Comparison of ENCODE assay signal across 12 cellular contexts in genomic region chr12:86230516-86231146, GRCh38. TPM values are rescaled to one million over a fixed set of nuclear protein-coding genes. Genes with fewer than 3 reads are reported as not detected.
A peak's percentile ranks its signal among the peaks of the same experiment; 100 is the strongest.
DNase-seq lines count a peak whose midpoint lies in the region; ATAC-seq and TF ChIP-seq lines count a peak whose summit lies in the region.
"Had no signal": no experiment of that assay in that cellular context is flagged by ENCODE, and none has a peak within 500 bp of the region (broad histone marks: within the 10 kb centered on the region; RNA-seq: fewer than 3 reads in every experiment).

No MANE protein-coding gene starts in this region.

- no peak overlapping the region for H2BK15ac ChIP-seq in neuronal stem cell (ENCODE audit: low read length)

- TF ChIP-seq CTCF in Panc1 (IDR thresholded peaks at IDR 0.05) (no peak), MM.1S (IDR thresholded peaks at IDR 0.05; ENCODE audit: low read length) (no peak)

- H3K4me3 ChIP-seq in Panc1 (ENCODE audit: low read depth in 2 of 2, low read length in 2 of 2): no peak overlapping the region
- H3K4me3 ChIP-seq in neuronal stem cell (ENCODE audit: low read length in 2 of 2): no peak overlapping the region
- no peak overlapping the region for H3K4me3 ChIP-seq in MM.1S (ENCODE audit: low read length)

- no peaks in the 10 kb centered on the region for H3F3A ChIP-seq in MM.1S (ENCODE audit: insufficient read depth, low read length)

- no peak overlapping the region for H3K9ac ChIP-seq in neuronal stem cell (ENCODE audit: low read depth, low read length, poor library complexity)
- no peak overlapping the region for H3K9ac ChIP-seq in MM.1S (ENCODE audit: low read length)

- no peak overlapping the region for H3K4me2 ChIP-seq in neuronal stem cell (ENCODE audit: insufficient read depth, low read length, poor library complexity, severe bottlenecking)
- no peak overlapping the region for H3K4me2 ChIP-seq in MM.1S (ENCODE audit: low read depth, low read length)

- H2BK5ac ChIP-seq in neuronal stem cell (ENCODE audit: low read length): no peak overlapping the region

- H3K9me3 ChIP-seq in Panc1 (ENCODE audit: control insufficient read depth, insufficient read depth, low read depth, low read length): no peaks in the 10 kb centered on the region
- no peaks in the 10 kb centered on the region for H3K9me3 ChIP-seq in neuronal stem cell (replicated peaks in 1 of 2; ENCODE audit: control insufficient read depth in 2 of 2, insufficient read depth in 1 of 2, low read depth in 1 of 2, low read length in 2 of 2)
- H3K9me3 ChIP-seq in MM.1S (replicated peaks; ENCODE audit: insufficient read depth, low read length): no peaks in the 10 kb centered on the region

- no peak overlapping the region for H4K8ac ChIP-seq in neuronal stem cell (ENCODE audit: low read depth, low read length)

- no peak overlapping the region for H3K18ac ChIP-seq in neuronal stem cell (ENCODE audit: low read length)

- H3K79me2 ChIP-seq in MM.1S (ENCODE audit: low read length): no peaks in the 10 kb centered on the region

- BruUV-seq in Panc1 (replicated peaks; lab: Mats Ljungman, UMichigan): no TSS peak

- DNase-seq in ELR (ENCODE audit: low read depth) (peak; percentile 65), Panc1 (ENCODE audit: low read depth, low spot score) (peak; percentile 10), fibroblast of gingiva (ENCODE audit: low read depth) (peak; percentile 7), neuronal stem cell (ENCODE audit: low spot score) (no peak), NCI-H1092 treated with DMSO at 0.1 percent for 48 hours (lab: John Stamatoyannopoulos, UW) (no peak), GM03348 (ENCODE audit: low spot score) (no peak), MM.1S (no peak)
- DNase-seq: activated effector memory CD4-positive, alpha-beta T cell treated with Interleukin-2 at 50 U/mL for 16 hours; AML-193; NCI-H524 treated with DMSO at 0.1 percent for 48 hours had no signal

- no peak overlapping the region for H2BK12ac ChIP-seq in neuronal stem cell (ENCODE audit: low read length)

- CTCF ChIA-PET in Panc1 (lab: Charles Lee): no interaction called here

- H2AFZ ChIP-seq in neuronal stem cell (ENCODE audit: low read length) (peak overlapping the region; percentile 21), MM.1S (ENCODE audit: low read length) (no peak overlapping the region)

- no peaks in the 10 kb centered on the region for H3K27me3 ChIP-seq in Panc1 (ENCODE audit: control insufficient read depth, insufficient read depth, low read length)
- H3K27me3 ChIP-seq in neuronal stem cell (ENCODE audit: control insufficient read depth in 3 of 3, insufficient read depth in 3 of 3, low read depth in 1 of 3, low read length in 3 of 3): no peaks in the 10 kb centered on the region
- no peaks in the 10 kb centered on the region for H3K27me3 ChIP-seq in MM.1S (replicated peaks; ENCODE audit: insufficient read depth, low read length)

- no peaks in the 10 kb centered on the region for H3K4me1 ChIP-seq in Panc1 (ENCODE audit: control insufficient read depth, insufficient read depth, low read length)
- H3K4me1 ChIP-seq in neuronal stem cell (ENCODE audit: control insufficient read depth in 2 of 2, insufficient read depth in 1 of 2, low read depth in 1 of 2, low read length in 2 of 2): peaks cover 0 to 12% of the 10 kb centered on the region in 2 donors
- no peaks in the 10 kb centered on the region for H3K4me1 ChIP-seq in MM.1S (ENCODE audit: low read length)

- intact Hi-C loops in Panc1 (cut with micrococcal nuclease; ENCODE audit: unreplicated experiment): no loop called here

- WGBS in neuronal stem cell (ENCODE audit: extremely low coverage in 2 of 2, insufficient read length in 2 of 2, insufficient replicate concordance in 1 of 2), 2 donors: no CpG with 5 or more reads among the region's 8 CpGs

- no peaks in the 10 kb centered on the region for H4K20me1 ChIP-seq in MM.1S (ENCODE audit: insufficient read depth, low read length)

- H2AK5ac ChIP-seq in neuronal stem cell (ENCODE audit: low read depth, low read length): no peak overlapping the region

- ATAC-seq in Panc1 (no peak), GM19397 (IDR thresholded peaks at IDR 0.05; ENCODE audit: unreplicated experiment) (no peak)
- ATAC-seq: esophagus mucosa had no signal

- H3K36me3 ChIP-seq in Panc1 (ENCODE audit: control insufficient read depth, insufficient read depth, low read length) (no peaks in the 10 kb centered on the region), neuronal stem cell (replicated peaks in 1 of 2; ENCODE audit: control insufficient read depth in 2 of 2, insufficient read depth in 2 of 2, low read length in 2 of 2) (no peaks in the 10 kb centered on the region), MM.1S (replicated peaks; ENCODE audit: insufficient read depth, low read length) (no peaks in the 10 kb centered on the region)

- H3K27ac ChIP-seq in Panc1 (ENCODE audit: low read length) (no peak overlapping the region), neuronal stem cell (replicated peaks; ENCODE audit: low read length) (no peak overlapping the region), MM.1S (ENCODE audit: low read length) (no peak overlapping the region)

- H4K91ac ChIP-seq in neuronal stem cell (ENCODE audit: low read depth, low read length, poor library complexity): no peak overlapping the region

- no peak overlapping the region for H3K14ac ChIP-seq in neuronal stem cell (ENCODE audit: low read length)

- POLR2A ChIA-PET in Panc1 (lab: Charles Lee): no interaction called here

- H3K9me2 ChIP-seq in MM.1S (replicated peaks; ENCODE audit: insufficient read depth, low read length): no peaks in the 10 kb centered on the region

- H3K23ac ChIP-seq in neuronal stem cell (ENCODE audit: low read depth, low read length, poor library complexity): no peak overlapping the region

- no peak overlapping the region for H2BK120ac ChIP-seq in neuronal stem cell (ENCODE audit: low read depth, low read length)

- no peaks in the 10 kb centered on the region for H3K79me1 ChIP-seq in neuronal stem cell (ENCODE audit: low read depth, low read length)

- in situ Hi-C loops in Panc1 (cut with HindIII; ENCODE audit: low pct_unique_long_range_greater_than_20kb, low sequenced_read_pairs): no loop called here

- no peak overlapping the region for H3K4ac ChIP-seq in neuronal stem cell (ENCODE audit: low read length)

RNA-seq across cellular contexts. Expression of gene MGAT4C, which starts 25.6 kb away (rescaled TPM):
- total RNA-seq in Panc1 (2021; ENCODE audit: unreplicated experiment): not detected
- polyA plus RNA-seq in Panc1 (2012; ENCODE audit: insufficient read length): not detected
- polyA plus RNA-seq in neuronal stem cell (2013, experiment 1 of 2): not detected
- polyA plus RNA-seq in neuronal stem cell (2013, experiment 2 of 2): not detected
- total RNA-seq: esophagus mucosa had no signal

Comparison
In these comparisons a context has a peak if more than half of its experiments do, and no peak if none do; other contexts are left out.
1. DNase-seq: peak in ELR (single experiment), Panc1 (single experiment) and fibroblast of gingiva (single experiment); none in neuronal stem cell (single experiment), NCI-H1092 treated with DMSO at 0.1 percent for 48 hours (single experiment), GM03348 (single experiment) and MM.1S (single experiment).